ENCODE assay signal across 10 cellular contexts in the genomic region with DNA sequence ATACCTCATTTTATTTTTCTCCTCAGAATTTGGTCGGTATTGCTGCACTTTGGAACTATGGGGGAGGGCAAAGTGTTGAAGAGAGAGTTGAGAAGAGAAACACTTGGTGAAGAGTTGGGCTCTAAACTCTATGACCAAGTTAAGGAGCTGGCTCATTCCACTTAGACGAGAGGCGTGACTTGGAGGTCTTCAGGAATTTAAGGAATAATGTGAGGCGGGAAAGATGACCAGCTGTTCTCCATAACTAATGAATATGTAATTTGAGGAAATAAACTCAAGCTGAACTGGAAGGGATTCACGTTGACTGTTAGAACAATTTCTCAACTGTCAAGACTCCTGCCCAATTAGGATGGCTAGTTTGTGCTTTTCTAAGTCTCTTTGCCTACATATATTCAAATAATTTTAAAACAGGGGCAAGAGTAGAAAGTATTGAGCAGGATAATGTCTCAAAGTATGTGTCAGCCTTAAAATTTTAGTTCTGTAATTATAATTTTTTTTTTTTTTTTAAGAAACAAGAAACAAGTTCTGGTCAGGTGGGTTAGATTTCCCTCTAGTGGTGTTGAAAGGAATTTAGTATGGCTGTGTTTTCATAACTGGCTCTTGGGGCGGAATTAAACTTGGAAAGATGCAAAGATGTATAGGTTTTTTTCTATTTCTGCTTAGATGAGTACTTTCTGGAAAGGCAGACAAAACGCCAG. TPM values are rescaled to one million over a fixed set of nuclear protein-coding genes. Genes with fewer than 3 reads are reported as not detected.
DNase-seq lines count a peak whose midpoint lies in the region; ATAC-seq and TF ChIP-seq lines count a peak whose summit lies in the region.
"Had no signal": no experiment of that assay in that cellular context is flagged by ENCODE, and none has a peak within 500 bp of the region (broad histone marks: within the 10 kb centered on the region; RNA-seq: fewer than 3 reads in every experiment).

No MANE protein-coding gene starts in this region.

- no peak overlapping the region for H3K27ac Mint-ChIP-seq in T-helper 17 cell
- H3K27ac Mint-ChIP-seq: activated B cell treated with CpG ODN at 0.5 μM for 24 hours had no signal

- H3K4me3 ChIP-seq in Panc1 (ENCODE audit: low read depth in 2 of 2, low read length in 2 of 2): no peak overlapping the region
- H3K4me3 ChIP-seq: BLaER1 treated with 17β-estradiol and CSF1 and Interleukin-3, amounts not matched to agents 10 nM and 100 nM had no signal

- peaks cover 2% of the 10 kb centered on the region for H3K36me3 Mint-ChIP-seq in T-helper 17 cell (ENCODE audit: low read depth)

- DNase-seq in NCI-H2029 treated with DMSO at 0.1 percent for 48 hours (lab: John Stamatoyannopoulos, UW): peak; percentile 47
- no peak for DNase-seq in NCI-H2029 (lab: John Stamatoyannopoulos, UW)
- DNase-seq in Panc1 (ENCODE audit: low read depth, low spot score): no peak
- no peak for DNase-seq in foreskin keratinocyte
- peak; percentile 45 for DNase-seq in renal cortical epithelial cell (ENCODE audit: low read depth)
- DNase-seq in T-helper 17 cell: no peak
- DNase-seq in activated CD4-positive, CD25-positive, alpha-beta regulatory T cell (lab: John Stamatoyannopoulos, UW): no peak
- DNase-seq: activated B cell treated with CpG ODN at 0.5 μM for 24 hours had no signal

- in situ Hi-C loops in Panc1 (cut with HindIII; ENCODE audit: low pct_unique_long_range_greater_than_20kb, low sequenced_read_pairs): no loop called here

- H3K9me3 ChIP-seq in Panc1 (ENCODE audit: control insufficient read depth, insufficient read depth, low read depth, low read length): no peaks in the 10 kb centered on the region
- no peaks in the 10 kb centered on the region for H3K9me3 ChIP-seq in T-helper 17 cell (ENCODE audit: control insufficient read depth, low read length, poor library complexity, severe bottlenecking)

- H3K27me3 Mint-ChIP-seq in T-helper 17 cell: peaks cover 25% of the 10 kb centered on the region
- H3K27me3 Mint-ChIP-seq: activated B cell treated with CpG ODN at 0.5 μM for 24 hours had no signal

- no TSS peak for BruUV-seq in Panc1 (replicated peaks; lab: Mats Ljungman, UMichigan)

- ATAC-seq in Panc1 (no peak), foreskin keratinocyte (no peak), T-helper 17 cell (no peak), HG03521 (IDR thresholded peaks at IDR 0.05; ENCODE audit: unreplicated experiment) (no peak)

- H3K27me3 ChIP-seq in Panc1 (ENCODE audit: control insufficient read depth, insufficient read depth, low read length): no peaks in the 10 kb centered on the region
- no peaks in the 10 kb centered on the region for H3K27me3 ChIP-seq in foreskin keratinocyte
- H3K27me3 ChIP-seq: BLaER1 treated with 17β-estradiol and CSF1 and Interleukin-3, amounts not matched to agents 10 nM and 100 nM had no signal

- H3K4me1 ChIP-seq in Panc1 (ENCODE audit: control insufficient read depth, insufficient read depth, low read length) (no peaks in the 10 kb centered on the region), foreskin keratinocyte (no peaks in the 10 kb centered on the region)

- H3K4me1 Mint-ChIP-seq in T-helper 17 cell: no peaks in the 10 kb centered on the region

- no peaks in the 10 kb centered on the region for H3K36me3 ChIP-seq in Panc1 (ENCODE audit: control insufficient read depth, insufficient read depth, low read length)
- H3K36me3 ChIP-seq: BLaER1 treated with 17β-estradiol and CSF1 and Interleukin-3, amounts not matched to agents 10 nM and 100 nM had no signal

- H3K4me3 Mint-ChIP-seq in T-helper 17 cell: no peak overlapping the region
- H3K4me3 Mint-ChIP-seq: activated B cell treated with CpG ODN at 0.5 μM for 24 hours had no signal

- H3K27ac ChIP-seq in Panc1 (ENCODE audit: low read length) (no peak overlapping the region), foreskin keratinocyte (no peak overlapping the region)
- H3K27ac ChIP-seq: BLaER1 treated with 17β-estradiol and CSF1 and Interleukin-3, amounts not matched to agents 10 nM and 100 nM had no signal

- CTCF ChIA-PET in Panc1 (lab: Charles Lee): no interaction called here

- TF ChIP-seq CTCF in Panc1 (IDR thresholded peaks at IDR 0.05) (peak; percentile 68; the same call in 1 of the 2 replicates), foreskin keratinocyte (conservative IDR thresholded peaks at IDR 0.05) (peak; percentile 61)

- POLR2A ChIA-PET in Panc1 (lab: Charles Lee): no interaction called here

- intact Hi-C loops in Panc1 (cut with micrococcal nuclease; ENCODE audit: unreplicated experiment): no loop called here

RNA-seq across cellular contexts. Expression of gene TMEM252, which starts 33.4 kb away (rescaled TPM):
- total RNA-seq in Panc1 (2021; ENCODE audit: unreplicated experiment) (not detected), foreskin keratinocyte (not detected in 2 replicates), renal cortical epithelial cell (0.20 TPM in 1 of 2 replicates, not detected in the other), T-helper 17 cell (not detected)
- not detected for polyA plus RNA-seq in Panc1 (2012; ENCODE audit: insufficient read length)
- polyA plus RNA-seq in foreskin keratinocyte: not detected in 2 replicates
- total RNA-seq: activated B cell treated with CpG ODN at 0.5 μM for 24 hours had no signal

Comparison
In these comparisons a context has a peak if more than half of its experiments do, and no peak if none do; other contexts are left out.
1. DNase-seq: peak in NCI-H2029 treated with DMSO at 0.1 percent for 48 hours (single experiment) and renal cortical epithelial cell (single experiment); none in NCI-H2029 (single experiment), Panc1 (single experiment), foreskin keratinocyte (0 of 2), T-helper 17 cell (0 of 3) and activated CD4-positive, CD25-positive, alpha-beta regulatory T cell (0 of 4).